Comparison of ENCODE assay signal across 8 cellular contexts in the genomic region with DNA sequence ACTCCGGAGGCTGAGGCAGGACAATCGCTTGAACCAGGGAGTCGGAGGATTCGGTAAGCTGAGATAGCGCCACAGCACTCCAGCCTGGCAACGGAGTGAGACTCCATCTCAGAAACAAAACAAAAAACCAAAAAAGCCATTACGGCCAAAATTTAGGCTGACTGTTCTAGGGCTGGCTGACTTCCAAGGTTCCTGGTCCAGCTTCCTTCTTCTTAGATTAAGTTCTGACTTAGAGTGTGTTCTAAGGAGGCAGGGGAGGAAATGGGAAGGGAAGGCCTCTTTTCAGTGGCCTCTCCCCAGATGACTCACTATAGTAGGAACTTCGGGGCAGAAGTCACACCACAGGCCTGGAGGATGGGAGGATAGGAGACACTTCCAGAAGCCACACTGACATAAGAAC. TPM values are rescaled to one million over a fixed set of nuclear protein-coding genes. Genes with fewer than 3 reads are reported as not detected.
DNase-seq lines count a peak whose midpoint lies in the region; ATAC-seq and TF ChIP-seq lines count a peak whose summit lies in the region.

No MANE protein-coding gene starts in this region.

- H3K4me3 Mint-ChIP-seq in glutamatergic neuron (ENCODE audit: unreplicated experiment) = no peak overlapping the region

- H3K9me3 ChIP-seq in ascending aorta (no peaks in the 10 kb centered on the region), spleen (no peaks in the 10 kb centered on the region)

- H3K27me3 Mint-ChIP-seq in glutamatergic neuron (ENCODE audit: unreplicated experiment) = peaks cover 2% of the 10 kb centered on the region

- H3K4me3 ChIP-seq in ascending aorta (no peak overlapping the region), spleen (no peak overlapping the region)

- intact Hi-C loops in ascending aorta (cut with DNase I) = no loop called here
- intact Hi-C loops in spleen (cut with DNase I; ENCODE audit: low total_unique reads) = no loop called here

- peak; percentile 96 for DNase-seq in HCEC 1CT
- peak; percentile 19 to 85 for DNase-seq in ascending aorta (ENCODE audit: low spot score in 2 of 2)
- peak; percentile 81 for DNase-seq in iris pigment epithelial cell (ENCODE audit: low read depth)
- DNase-seq in spleen = no peak
- no peak for DNase-seq in NCI-H187 (lab: John Stamatoyannopoulos, UW)
- DNase-seq in glutamatergic neuron = no peak

- TF ChIP-seq POLR2A in spleen (IDR thresholded peaks at IDR 0.05) = no peak

- H3K4me1 Mint-ChIP-seq in glutamatergic neuron (ENCODE audit: low read depth, unreplicated experiment) = no peaks in the 10 kb centered on the region

- ATAC-seq in GM21786 (IDR thresholded peaks at IDR 0.05; ENCODE audit: unreplicated experiment) (no peak), HG03097 (IDR thresholded peaks at IDR 0.05; ENCODE audit: low FRiP score, unreplicated experiment) (no peak)

- WGBS in spleen, 5 donors = 63 to 77% (median 72%) methylated on average over 8 of the region's 8 CpGs

- H3K36me3 ChIP-seq in ascending aorta = peaks cover 20 to 36% of the 10 kb centered on the region in 2 donors
- peaks cover 0 to 75% (median 35%) of the 10 kb centered on the region in 6 donors for H3K36me3 ChIP-seq in spleen

- H3K9me3 Mint-ChIP-seq in glutamatergic neuron (ENCODE audit: unreplicated experiment) = no peaks in the 10 kb centered on the region

- peak overlapping the region; percentile 65 to 77 for H3K27ac ChIP-seq in ascending aorta
- peak overlapping the region in 7 of 8 donors; percentile 55 to 79 (median 62) for H3K27ac ChIP-seq in spleen

- no peak overlapping the region for H3K27ac Mint-ChIP-seq in glutamatergic neuron (ENCODE audit: unreplicated experiment)

- H3K27me3 ChIP-seq in ascending aorta (no peaks in the 10 kb centered on the region), spleen (replicated peaks in 1 of 7) (no peaks in the 10 kb centered on the region)

- peaks cover 4% of the 10 kb centered on the region for H3K36me3 Mint-ChIP-seq in glutamatergic neuron (ENCODE audit: unreplicated experiment)

- H3K4me1 ChIP-seq in ascending aorta = peaks cover 6 to 10% of the 10 kb centered on the region in 2 donors
- H3K4me1 ChIP-seq in spleen = peaks cover 6 to 34% (median 24%) of the 10 kb centered on the region in 6 donors

- no peak for TF ChIP-seq CTCF in ascending aorta (IDR thresholded peaks at IDR 0.05)
- no peak for TF ChIP-seq CTCF in spleen (IDR thresholded peaks at IDR 0.05 in 8 of 11, conservative IDR thresholded peaks at IDR 0.05 in 3 of 11)
- no peak for TF ChIP-seq CTCF in glutamatergic neuron (IDR thresholded peaks at IDR 0.05; ENCODE audit: partially characterized antibody, unreplicated experiment)

RNA-seq across cellular contexts. Expression of a gene that starts 27.7 kb away (rescaled TPM):
- total RNA-seq in ascending aorta = not detected
- total RNA-seq in spleen = 1 to 10 TPM in 2 of 7 donors, under 1 TPM in 2, not detected in 3; 0.83 to 2.1 (median 1.5) TPM
- 1 to 10 TPM in 2 of 3 donors, under 1 TPM in 1; 0.91 to 1.1 (median 1.1) TPM for polyA plus RNA-seq in spleen
- 1.6 TPM for total RNA-seq in glutamatergic neuron (ENCODE audit: unreplicated experiment)

Comparison
In these comparisons a context has a peak if more than half of its experiments do, and no peak if none do; other contexts are left out.
1. DNase-seq: peak in HCEC 1CT (single experiment), ascending aorta (2 of 2) and iris pigment epithelial cell (single experiment); none in spleen (single experiment), NCI-H187 (0 of 2) and glutamatergic neuron (single experiment).